Comparison of ENCODE assay signal across 10 cellular contexts in the genomic region with DNA sequence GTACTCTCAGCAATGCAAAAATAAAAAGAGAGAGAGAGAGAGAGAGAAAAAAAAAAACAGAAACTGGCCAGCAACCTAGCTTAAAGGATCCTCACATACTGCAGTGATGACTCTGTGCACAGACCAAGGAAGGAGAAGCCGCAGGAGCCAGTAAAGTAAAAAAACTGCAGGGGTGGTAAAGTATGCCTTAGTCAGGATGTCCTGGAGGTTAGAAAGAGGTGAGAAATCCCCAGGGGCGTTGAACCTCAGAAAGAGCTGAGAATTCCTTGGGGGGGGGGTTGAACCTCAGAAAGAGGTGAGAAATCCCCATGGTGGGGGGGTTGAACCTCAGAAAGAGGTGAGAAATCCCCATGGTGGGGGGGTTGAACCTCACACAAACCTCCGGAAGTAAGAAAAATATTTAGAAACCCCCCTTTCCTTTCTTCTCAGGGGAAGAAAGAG. TPM values are rescaled to one million over a fixed set of nuclear protein-coding genes. Genes with fewer than 3 reads are reported as not detected.
DNase-seq lines count a peak whose midpoint lies in the region; ATAC-seq and TF ChIP-seq lines count a peak whose summit lies in the region.
"Had no signal": no experiment of that assay in that cellular context is flagged by ENCODE, and none has a peak within 500 bp of the region (broad histone marks: within the 10 kb centered on the region; RNA-seq: fewer than 3 reads in every experiment).

No MANE protein-coding gene starts in this region.

- H3K36me3 ChIP-seq in mucosa of stomach (ENCODE audit: control insufficient read depth, insufficient read depth, low read length) (no peaks in the 10 kb centered on the region), tibial nerve (no peaks in the 10 kb centered on the region)

- TF ChIP-seq POLR2A in tibial nerve (IDR thresholded peaks at IDR 0.05) (no peak), erythroblast (IDR thresholded peaks at IDR 0.05; ENCODE audit: low read length) (no peak)

- TF ChIP-seq CTCF in tibial nerve (IDR thresholded peaks at IDR 0.05) = no peak

- no peaks in the 10 kb centered on the region for H3K9me3 Mint-ChIP-seq in activated naive CD8-positive, alpha-beta T cell treated with anti-CD3 and anti-CD28 coated beads, Interleukin-2, amount 50 U/mL, for 24 hours

- peak overlapping the region; percentile 85 for H3K27ac Mint-ChIP-seq in activated naive CD8-positive, alpha-beta T cell treated with anti-CD3 and anti-CD28 coated beads, Interleukin-2, amount 50 U/mL, for 24 hours

- no peaks in the 10 kb centered on the region for H3K36me3 Mint-ChIP-seq in activated naive CD8-positive, alpha-beta T cell treated with anti-CD3 and anti-CD28 coated beads, Interleukin-2, amount 50 U/mL, for 24 hours (ENCODE audit: low read depth)

- H3K9me3 ChIP-seq in mucosa of stomach (ENCODE audit: control insufficient read depth, low read length) (no peaks in the 10 kb centered on the region), tibial nerve (no peaks in the 10 kb centered on the region)

- H3K9ac ChIP-seq in mucosa of stomach (ENCODE audit: low read length) = peak overlapping the region; percentile 12

- peaks cover 48% of the 10 kb centered on the region for H3K4me1 Mint-ChIP-seq in activated naive CD8-positive, alpha-beta T cell treated with anti-CD3 and anti-CD28 coated beads, Interleukin-2, amount 50 U/mL, for 24 hours

- no peak for TF ChIP-seq EP300 in tibial nerve (IDR thresholded peaks at IDR 0.05)

- peak overlapping the region; percentile 74 for H3K4me3 Mint-ChIP-seq in activated naive CD8-positive, alpha-beta T cell treated with anti-CD3 and anti-CD28 coated beads, Interleukin-2, amount 50 U/mL, for 24 hours

- ATAC-seq in HG02884 (IDR thresholded peaks at IDR 0.05; ENCODE audit: unreplicated experiment) = peak; percentile 36
- peak; percentile 84 for ATAC-seq in activated naive CD8-positive, alpha-beta T cell treated with anti-CD3 and anti-CD28 coated beads, Interleukin-2, amount 50 U/mL, for 24 hours

- H3K4me3 ChIP-seq in mucosa of stomach (ENCODE audit: low read length) (no peak overlapping the region), tibial nerve (peak overlapping the region in 2 of 4 donors; percentile 11 to 39)

- 38% methylated on average over 3 of the region's 3 CpGs for WGBS in tibial nerve, 2 donors

- no peaks in the 10 kb centered on the region for H3K27me3 ChIP-seq in mucosa of stomach (ENCODE audit: control insufficient read depth, insufficient read depth, low read length)
- H3K27me3 ChIP-seq in tibial nerve = peaks cover 0 to 4% of the 10 kb centered on the region in 2 donors

- DNase-seq in GM04503 (ENCODE audit: low read depth) (peak; percentile 1), tibial nerve (ENCODE audit: low spot score in 2 of 2) (no peak), erythroblast (lab: John Stamatoyannopoulos, UW) (no peak), D341Med (ENCODE audit: low spot score) (no peak), NCI-H526 (lab: John Stamatoyannopoulos, UW) (no peak)
- peak; percentile 6 for DNase-seq in activated naive CD8-positive, alpha-beta T cell treated with anti-CD3 and anti-CD28 coated beads, Interleukin-2, amount 50 U/mL, for 24 hours

- H3K4me1 ChIP-seq in mucosa of stomach (ENCODE audit: control insufficient read depth, insufficient read depth, low read length) = no peaks in the 10 kb centered on the region
- H3K4me1 ChIP-seq in tibial nerve = no peaks in the 10 kb centered on the region

- H3K27ac ChIP-seq in tibial nerve = no peak overlapping the region
- H3K27ac ChIP-seq: HL-60 had no signal

- H3K27me3 Mint-ChIP-seq in activated naive CD8-positive, alpha-beta T cell treated with anti-CD3 and anti-CD28 coated beads, Interleukin-2, amount 50 U/mL, for 24 hours = peaks cover 5% of the 10 kb centered on the region

RNA-seq across cellular contexts. Expression of a gene that starts 48.0 kb away (rescaled TPM):
- not detected for total RNA-seq in tibial nerve
- total RNA-seq: liver had no signal

RNA-seq across cellular contexts. Expression of a gene that starts 51.2 kb away (rescaled TPM):
- not detected for total RNA-seq in tibial nerve
- total RNA-seq: liver had no signal

RNA-seq across cellular contexts. Expression of a gene that starts 55.9 kb away (rescaled TPM):
- 1 to 10 TPM; 1.4 to 3.0 (median 2.0) TPM for total RNA-seq in tibial nerve

Comparison
In these comparisons a context has a peak if more than half of its experiments do, and no peak if none do; other contexts are left out.
1. DNase-seq: peak in GM04503 (single experiment) and activated naive CD8-positive, alpha-beta T cell treated with anti-CD3 and anti-CD28 coated beads, Interleukin-2, amount 50 U/mL, for 24 hours (single experiment); none in tibial nerve (0 of 2), erythroblast (0 of 2), D341Med (single experiment) and NCI-H526 (0 of 2).